Comparison of ENCODE assay signal across 8 cellular contexts in genomic region chr6:75935473-75935793, GRCh38.
DNase-seq lines count a peak whose midpoint lies in the region; ATAC-seq and TF ChIP-seq lines count a peak whose summit lies in the region.

No MANE protein-coding gene starts in this region.

- H2AFZ ChIP-seq in mammary epithelial cell (ENCODE audit: low read depth, low read length) = peak overlapping the region; percentile 86

- ATAC-seq in HG02870 (IDR thresholded peaks at IDR 0.05; ENCODE audit: unreplicated experiment) (peak; percentile 5), GM18873 (IDR thresholded peaks at IDR 0.05; ENCODE audit: low FRiP score, unreplicated experiment) (no peak)
- no peak for ATAC-seq in naive thymus-derived CD8-positive, alpha-beta T cell
- no peak for ATAC-seq in activated CD8-positive, alpha-beta T cell treated with anti-CD3 and anti-CD28 coated beads, Interleukin-2, amount 10 ng/mL, durations not matched to agents 7 days and 5 days

- dilution Hi-C loops in mammary epithelial cell (cut with HindIII; ENCODE audit: low sequenced_read_pairs) = no loop called here

- peaks cover 6 to 8% (median 8%) of the 10 kb centered on the region in 4 donors for H3K4me1 Mint-ChIP-seq in naive thymus-derived CD8-positive, alpha-beta T cell
- H3K4me1 Mint-ChIP-seq in activated CD8-positive, alpha-beta T cell treated with anti-CD3 and anti-CD28 coated beads, Interleukin-2, amount 10 ng/mL, durations not matched to agents 7 days and 5 days (ENCODE audit: low read depth) = peaks cover 1% of the 10 kb centered on the region

- POLR2A ChIA-PET in naive thymus-derived CD8-positive, alpha-beta T cell (lab: Charles Lee) = no interaction called here
- POLR2A ChIA-PET in activated CD8-positive, alpha-beta T cell treated with anti-CD3 and anti-CD28 coated beads, Interleukin-2, amount 10 ng/mL, durations not matched to agents 7 days and 5 days (lab: Charles Lee) = no interaction called here

- peaks cover 10 to 43% (median 28%) of the 10 kb centered on the region in 5 donors for H3K27me3 Mint-ChIP-seq in naive thymus-derived CD8-positive, alpha-beta T cell
- peaks cover 12% of the 10 kb centered on the region for H3K27me3 Mint-ChIP-seq in activated CD8-positive, alpha-beta T cell treated with anti-CD3 and anti-CD28 coated beads, Interleukin-2, amount 10 ng/mL, durations not matched to agents 7 days and 5 days (ENCODE audit: low read depth)

- H3K4me2 ChIP-seq in mammary epithelial cell (ENCODE audit: insufficient read depth, low read depth, low read length) = peak overlapping the region; percentile 79

- H3K79me2 ChIP-seq in mammary epithelial cell (ENCODE audit: insufficient read depth, low read length) = no peaks in the 10 kb centered on the region

- H3K27me3 ChIP-seq in mammary epithelial cell (ENCODE audit: insufficient read depth, low read length) = no peaks in the 10 kb centered on the region

- no peaks in the 10 kb centered on the region for H3K9me3 ChIP-seq in mammary epithelial cell (replicated peaks; ENCODE audit: insufficient read depth, low read length)

- intact Hi-C loops in mammary epithelial cell (cut with micrococcal nuclease) = loop anchor here (1.0 to 5.0 kb wide), 3 partner anchors 416 to 942 kb away; no protein-coding TSS in a partner anchor

- in situ Hi-C loops in mammary epithelial cell (cut with MboI; ENCODE audit: low sequenced_read_pairs in 2 of 2) = no loop called here

- no peak overlapping the region for H3K9ac ChIP-seq in mammary epithelial cell (ENCODE audit: insufficient read depth, low read length)

- BruUV-seq in mammary epithelial cell (replicated peaks; lab: Mats Ljungman, UMichigan) = no TSS peak

- H3K36me3 ChIP-seq in mammary epithelial cell (ENCODE audit: insufficient read depth, low read length) = no peaks in the 10 kb centered on the region

- H3K4me3 ChIP-seq in AG10803 (ENCODE audit: low read length) = peak overlapping the region; percentile 59
- H3K4me3 ChIP-seq in mammary epithelial cell (replicated peaks in 1 of 3; ENCODE audit: insufficient read depth in 1 of 3, low read depth in 2 of 3, low read length in 3 of 3) = peak overlapping the region; percentile 25 to 44 (median 43)

- H3K27ac Mint-ChIP-seq in naive thymus-derived CD8-positive, alpha-beta T cell = no peak overlapping the region
- no peak overlapping the region for H3K27ac Mint-ChIP-seq in activated CD8-positive, alpha-beta T cell treated with anti-CD3 and anti-CD28 coated beads, Interleukin-2, amount 10 ng/mL, durations not matched to agents 7 days and 5 days

- CTCF ChIA-PET in mammary epithelial cell (lab: Charles Lee; ENCODE audit: low non-redundant PET) = interaction anchor here (0.7 kb wide), 1 partner anchor 416 kb away, joined by 3 read pairs; no protein-coding TSS in a partner anchor
- CTCF ChIA-PET in activated CD8-positive, alpha-beta T cell treated with anti-CD3 and anti-CD28 coated beads, Interleukin-2, amount 10 ng/mL, durations not matched to agents 7 days and 5 days (lab: Charles Lee) = interaction anchor here (1.1 to 3.0 kb wide), 5 partner anchors 9 to 80 kb away, joined by 3 to 24 read pairs (median 3); no protein-coding TSS in a partner anchor

- H3K4me3 Mint-ChIP-seq in naive thymus-derived CD8-positive, alpha-beta T cell = peak overlapping the region in 8 of 10 donors; percentile 60 to 87 (median 80)
- H3K4me3 Mint-ChIP-seq in activated CD8-positive, alpha-beta T cell treated with anti-CD3 and anti-CD28 coated beads, Interleukin-2, amount 10 ng/mL, durations not matched to agents 7 days and 5 days = no peak overlapping the region

- DNase-seq in AG10803 (ENCODE audit: low read depth) (no peak), mammary epithelial cell (no peak), OCI-M1 (lab: John Stamatoyannopoulos, UW) (no peak)
- DNase-seq in naive thymus-derived CD8-positive, alpha-beta T cell = no peak
- DNase-seq in activated CD8-positive, alpha-beta T cell treated with anti-CD3 and anti-CD28 coated beads, Interleukin-2, amount 10 ng/mL, durations not matched to agents 7 days and 5 days = no peak
- DNase-seq in activated CD4-positive, alpha-beta T cell treated with anti-CD3 and anti-CD28 coated beads for 48 hours = no peak

- H3K9me3 Mint-ChIP-seq in naive thymus-derived CD8-positive, alpha-beta T cell = peaks cover 0 to 7% (median 0%) of the 10 kb centered on the region in 9 donors
- no peaks in the 10 kb centered on the region for H3K9me3 Mint-ChIP-seq in activated CD8-positive, alpha-beta T cell treated with anti-CD3 and anti-CD28 coated beads, Interleukin-2, amount 10 ng/mL, durations not matched to agents 7 days and 5 days (ENCODE audit: insufficient read depth)

- TF ChIP-seq CTCF in AG10803 (conservative IDR thresholded peaks at IDR 0.05; ENCODE audit: low read length) = no peak
- no peak for TF ChIP-seq CTCF in mammary epithelial cell (conservative IDR thresholded peaks at IDR 0.05 in 1 of 2, IDR thresholded peaks at IDR 0.05 in 1 of 2; ENCODE audit: extremely low read depth in 1 of 2, insufficient read depth in 1 of 2, low read depth in 1 of 2, low read length in 2 of 2)

- peaks cover 0 to 5% (median 0%) of the 10 kb centered on the region in 3 donors for H3K36me3 Mint-ChIP-seq in naive thymus-derived CD8-positive, alpha-beta T cell
- no peaks in the 10 kb centered on the region for H3K36me3 Mint-ChIP-seq in activated CD8-positive, alpha-beta T cell treated with anti-CD3 and anti-CD28 coated beads, Interleukin-2, amount 10 ng/mL, durations not matched to agents 7 days and 5 days (ENCODE audit: low read depth)

- H3K27ac ChIP-seq in mammary epithelial cell (ENCODE audit: insufficient read depth, low read depth, low read length) = no peak overlapping the region

- H3K4me1 ChIP-seq in mammary epithelial cell (ENCODE audit: insufficient read depth, low read length) = peaks cover 6% of the 10 kb centered on the region

- no peaks in the 10 kb centered on the region for H4K20me1 ChIP-seq in mammary epithelial cell (ENCODE audit: insufficient read depth, low read length)

- WGBS in mammary epithelial cell (ENCODE audit: low coverage, missing lambda C conversion rate) = 42% methylated on average over 12 of the region's 12 CpGs
